Comparison of ENCODE assay signal across 21 cellular contexts in the genomic region with DNA sequence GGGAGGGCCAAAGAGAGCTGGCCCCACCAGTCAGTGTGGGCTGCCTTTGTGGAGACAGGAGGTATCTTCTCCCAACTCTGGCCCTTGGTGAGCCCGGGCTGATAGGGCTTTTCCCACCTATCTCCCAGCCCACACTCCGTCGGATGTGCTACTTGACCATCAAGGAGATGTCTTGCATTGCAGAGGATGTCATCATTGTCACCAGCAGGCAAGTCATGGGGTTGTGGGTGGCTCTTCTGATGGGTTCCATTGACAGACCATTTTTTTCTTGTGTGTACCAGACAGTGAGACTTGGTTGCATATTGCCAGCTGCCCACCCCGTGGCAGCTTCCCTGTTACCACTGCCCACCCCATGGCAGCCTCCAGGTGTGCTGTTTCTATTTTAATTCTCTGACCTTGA.
"Had no signal": no experiment of that assay in that cellular context is flagged by ENCODE, and none has a peak within 500 bp of the region (broad histone marks: within the 10 kb centered on the region; RNA-seq: fewer than 3 reads in every experiment).

No MANE protein-coding gene starts in this region.

- H3K4me3 ChIP-seq: ascending aorta, cardiac muscle cell, dorsolateral prefrontal cortex, hepatocyte, left lung, mucosa of descending colon, right atrium auricular region, SK-N-MC, suprapubic skin had no signal

- H3K9me3 Mint-ChIP-seq: stimulated activated naive B cell treated with anti-CD40 and anti-IgM and Interleukin-4, amounts not matched to agents 10 μg/mL and 1 μg/mL and 100 μg/mL, for 72 hours; type B pancreatic cell had no signal

- H3K27me3 ChIP-seq: ascending aorta, cardiac muscle cell, dorsolateral prefrontal cortex, hepatocyte, left lung, right atrium auricular region, suprapubic skin had no signal

- H2AFZ ChIP-seq: hepatocyte had no signal

- H3K27me3 Mint-ChIP-seq: stimulated activated naive B cell treated with anti-CD40 and anti-IgM and Interleukin-4, amounts not matched to agents 10 μg/mL and 1 μg/mL and 100 μg/mL, for 72 hours; type B pancreatic cell had no signal

- H3K27ac Mint-ChIP-seq: stimulated activated naive B cell treated with anti-CD40 and anti-IgM and Interleukin-4, amounts not matched to agents 10 μg/mL and 1 μg/mL and 100 μg/mL, for 72 hours; type B pancreatic cell had no signal

- DNase-seq: activated CD4-positive, alpha-beta T cell treated with anti-CD3 and anti-CD28 coated beads, Interleukin-2, amount 50 U/mL, for 1 hour; activated gamma-delta T cell treated with Interleukin-2 at 50 U/mL for 16 hours; activated T-cell treated with anti-CD3 and anti-CD28 coated beads, Interleukin-2, amount 50 U/mL, for 48 hours; dorsolateral prefrontal cortex; kidney; left lung; mammary epithelial cell; mucosa of descending colon; naive thymus-derived CD4-positive, alpha-beta T cell; stimulated activated CD4-positive, alpha-beta T cell treated with anti-CD3 and anti-CD28 coated beads, Interleukin-15, amount 100 ng/mL, for 24 hours; stimulated activated CD4-positive, alpha-beta T cell treated with anti-CD3 and anti-CD28 coated beads, Interleukin-4, amount 100 ng/mL, for 1 hour; stimulated activated naive B cell treated with anti-CD40 and anti-IgM and Interleukin-4, amounts not matched to agents 10 μg/mL and 1 μg/mL and 100 μg/mL, for 72 hours had no signal

- H3K4me2 ChIP-seq: hepatocyte had no signal

- H3K27ac ChIP-seq: ascending aorta, cardiac muscle cell, dorsolateral prefrontal cortex, left lung, right atrium auricular region, SK-N-MC, suprapubic skin had no signal

- FAIRE-seq: kidney had no signal

- ATAC-seq: activated CD4-positive, CD25-positive, alpha-beta regulatory T cell treated with anti-CD3 and anti-CD28 coated beads, Interleukin-2, amount 50 U/mL, for 24 hours; esophagus mucosa; left lung; mucosa of descending colon; naive thymus-derived CD4-positive, alpha-beta T cell; stimulated activated naive B cell treated with anti-CD40 and anti-IgM and Interleukin-4, amounts not matched to agents 10 μg/mL and 1 μg/mL and 100 μg/mL, for 72 hours had no signal

- H3K9me3 ChIP-seq: ascending aorta, left lung, mucosa of descending colon, right atrium auricular region, suprapubic skin had no signal

- H3K4me3 Mint-ChIP-seq: stimulated activated naive B cell treated with anti-CD40 and anti-IgM and Interleukin-4, amounts not matched to agents 10 μg/mL and 1 μg/mL and 100 μg/mL, for 72 hours; type B pancreatic cell had no signal
